ENCODE assay signal across 7 cellular contexts in genomic region chr9:110311978-110312377, GRCh38. TPM values are rescaled to one million over a fixed set of nuclear protein-coding genes. Genes with fewer than 3 reads are reported as not detected.
"Had no signal": no experiment of that assay in that cellular context is flagged by ENCODE, and none has a peak within 500 bp of the region (broad histone marks: within the 10 kb centered on the region; RNA-seq: fewer than 3 reads in every experiment).

No MANE protein-coding gene starts in this region.

RNA-seq across cellular contexts. Expression of gene TXNDC8, which starts 25.7 kb away (rescaled TPM):
- total RNA-seq: GM23248, GM23338, H1, H4, H7, H9, HFFc6 had no signal
- polyA plus RNA-seq: GM23248, GM23338, H1 had no signal
